ENCODE assay signal across 19 cellular contexts in genomic region chr11:19597876-19598275, GRCh38.
DNase-seq lines count a peak whose midpoint lies in the region; ATAC-seq and TF ChIP-seq lines count a peak whose summit lies in the region.
"Had no signal": no experiment of that assay in that cellular context is flagged by ENCODE, and none has a peak within 500 bp of the region (broad histone marks: within the 10 kb centered on the region; RNA-seq: fewer than 3 reads in every experiment).

No MANE protein-coding gene starts in this region.

- H3K79me2 ChIP-seq in H9 (ENCODE audit: insufficient read depth, low read length) (no peaks in the 10 kb centered on the region), SK-N-SH (ENCODE audit: insufficient read depth) (peaks cover 56% of the 10 kb centered on the region)

- no peak overlapping the region; the same call in 1 of the 2 replicates for H3K14ac ChIP-seq in H9 (ENCODE audit: insufficient read depth, low read length)

- H4K8ac ChIP-seq in H9 (replicated peaks; ENCODE audit: insufficient read length, low read depth, low read length), result no peak overlapping the region

- H3K79me1 ChIP-seq in H9 (ENCODE audit: insufficient read depth, low read depth, low read length, poor library complexity, severe bottlenecking), result no peaks in the 10 kb centered on the region

- CTCF ChIA-PET in SK-N-SH (lab: Yijun Ruan, JAX), result interaction anchor here (0.8 to 3.2 kb wide), 10 partner anchors 8 to 145 kb away, joined by 3 to 18 read pairs (median 4); no protein-coding TSS in a partner anchor
- CTCF ChIA-PET in CD8-positive, alpha-beta memory T cell (lab: Charles Lee), result no interaction called here

- H3K4me3 Mint-ChIP-seq in H9, result no peak overlapping the region
- H3K4me3 Mint-ChIP-seq in CD8-positive, alpha-beta memory T cell, result no peak overlapping the region
- H3K4me3 Mint-ChIP-seq: activated CD8-positive, alpha-beta T cell treated with anti-CD3 and anti-CD28 coated beads for 36 hours; naive thymus-derived CD8-positive, alpha-beta T cell had no signal

- no peak overlapping the region for H3K4me2 ChIP-seq in H9 (ENCODE audit: insufficient read depth, insufficient read length, low read length)
- H3K4me2 ChIP-seq in SK-N-SH, result peak overlapping the region; percentile 86

- H3K4me3 ChIP-seq in SK-N-SH (ENCODE audit: low read depth in 2 of 2, low read length in 1 of 2) (peak overlapping the region; percentile 42 to 61), lower lobe of right lung (no peak overlapping the region)
- no peak overlapping the region for H3K4me3 ChIP-seq in CD8-positive, alpha-beta memory T cell (ENCODE audit: low read length)
- H3K4me3 ChIP-seq: HAP-1, left lung, SK-N-MC had no signal

- TF ChIP-seq EP300 in SK-N-SH (IDR thresholded peaks at IDR 0.05; ENCODE audit: borderline replicate concordance in 1 of 2, low read depth in 1 of 2, low read length in 1 of 2), result peak in 1 of 2 experiments; percentile 44; a peak in 1 of 4 replicates

- no peak overlapping the region for H4K5ac ChIP-seq in H9 (ENCODE audit: insufficient read length, low read depth, low read length)

- peaks cover 10 to 13% of the 10 kb centered on the region in 2 experiments for H3K4me1 Mint-ChIP-seq in H9
- no peaks in the 10 kb centered on the region for H3K4me1 Mint-ChIP-seq in CD8-positive, alpha-beta memory T cell
- H3K4me1 Mint-ChIP-seq: naive thymus-derived CD8-positive, alpha-beta T cell had no signal

- no peaks in the 10 kb centered on the region for H3K27me3 ChIP-seq in H9 (ENCODE audit: insufficient read depth, low read length)
- no peaks in the 10 kb centered on the region for H3K27me3 ChIP-seq in SK-N-SH (ENCODE audit: insufficient read depth)
- no peaks in the 10 kb centered on the region for H3K27me3 ChIP-seq in lower lobe of right lung (ENCODE audit: low read depth)
- no peaks in the 10 kb centered on the region for H3K27me3 ChIP-seq in CD8-positive, alpha-beta memory T cell (ENCODE audit: insufficient read depth, low read length, poor library complexity, severe bottlenecking)
- H3K27me3 ChIP-seq: BE2C, left lung had no signal

- no peak for ATAC-seq in HG02642 (IDR thresholded peaks at IDR 0.05; ENCODE audit: poor library complexity, unreplicated experiment)
- ATAC-seq in lower lobe of right lung, result no peak
- ATAC-seq: activated CD8-positive, alpha-beta T cell treated with anti-CD3 and anti-CD28 coated beads for 36 hours; left lung; naive thymus-derived CD8-positive, alpha-beta T cell had no signal

- peaks cover 29% of the 10 kb centered on the region for H3F3A ChIP-seq in SK-N-SH (replicated peaks; ENCODE audit: insufficient read depth)

- POLR2A ChIA-PET in SK-N-SH (lab: Yijun Ruan, JAX), result interaction anchor here (1.0 to 2.0 kb wide), 4 partner anchors 10 to 145 kb away, joined by 3 to 9 read pairs (median 6); no protein-coding TSS in a partner anchor
- POLR2A ChIA-PET in CD8-positive, alpha-beta memory T cell (lab: Charles Lee), result no interaction called here

- H3K9me2 ChIP-seq in SK-N-SH, result no peaks in the 10 kb centered on the region

- TF ChIP-seq RAD21 in SK-N-SH (IDR thresholded peaks at IDR 0.05; ENCODE audit: low read length), result no peak

- DNase-seq in H9 (peak; percentile 39), SK-N-SH (peak; percentile 63), iris pigment epithelial cell (ENCODE audit: low read depth) (peak; percentile 18), substantia nigra (lab: John Stamatoyannopoulos, UW) (peak in 5 of 49 donors; percentile 11 to 45 (median 15)), CD1c-positive myeloid dendritic cell (ENCODE audit: extremely low spot score) (no peak), lower lobe of right lung (no peak)
- no peak for DNase-seq in CD8-positive, alpha-beta memory T cell
- DNase-seq: activated CD8-positive, alpha-beta T cell treated with anti-CD3 and anti-CD28 coated beads for 36 hours; activated effector memory CD4-positive, alpha-beta T cell treated with Interleukin-2 at 50 U/mL for 16 hours; BE2C; DMS 273 treated with DMSO at 0.1 percent for 48 hours; left lung; naive thymus-derived CD8-positive, alpha-beta T cell; NCI-H1694; NCI-H446 treated with DMSO at 0.1 percent for 48 hours; stimulated activated CD4-positive, alpha-beta T cell treated with anti-CD3 and anti-CD28 coated beads, Interleukin-4, amount 100 ng/mL, for 4 hours had no signal

- H3K27ac ChIP-seq in H9 (ENCODE audit: insufficient read length, low read depth, low read length) (no peak overlapping the region), SK-N-SH (ENCODE audit: low read depth in 2 of 2, low read length in 1 of 2) (peak overlapping the region; percentile 96 to 100), substantia nigra (ENCODE audit: low read depth, low read length, poor library complexity, severe bottlenecking) (peak overlapping the region; percentile 4), lower lobe of right lung (no peak overlapping the region)
- no peak overlapping the region for H3K27ac ChIP-seq in CD8-positive, alpha-beta memory T cell (ENCODE audit: low read depth, low read length)
- H3K27ac ChIP-seq: left lung, SK-N-MC had no signal

- no peak overlapping the region for H3K18ac ChIP-seq in H9 (ENCODE audit: insufficient read length, low read depth, low read length)

- no peaks in the 10 kb centered on the region; a peak in 2 of 5 replicates for H3K9me3 Mint-ChIP-seq in H9
- H3K9me3 Mint-ChIP-seq in CD8-positive, alpha-beta memory T cell, result no peaks in the 10 kb centered on the region
- H3K9me3 Mint-ChIP-seq: activated CD8-positive, alpha-beta T cell treated with anti-CD3 and anti-CD28 coated beads for 36 hours had no signal

- WGBS in H9 (ENCODE audit: extremely low coverage, insufficient read length, low lambda C conversion rate), result no CpG with 5 or more reads among the region's 5 CpGs
- WGBS in SK-N-SH (ENCODE audit: low lambda C conversion rate), result 40% methylated on average over 4 of the region's 5 CpGs

- H3K9me3 ChIP-seq in H9 (ENCODE audit: control insufficient read depth, low read depth, low read length), result no peaks in the 10 kb centered on the region
- H3K9me3 ChIP-seq in SK-N-SH, result no peaks in the 10 kb centered on the region
- H3K9me3 ChIP-seq in lower lobe of right lung, result no peaks in the 10 kb centered on the region
- no peaks in the 10 kb centered on the region for H3K9me3 ChIP-seq in CD8-positive, alpha-beta memory T cell (ENCODE audit: low read length)
- H3K9me3 ChIP-seq: BE2C, HAP-1, left lung had no signal

- H3K23me2 ChIP-seq in H9 (ENCODE audit: insufficient read length, low read depth, low read length, poor library complexity, severe bottlenecking), result no peaks in the 10 kb centered on the region

- no peak overlapping the region for H2BK120ac ChIP-seq in H9 (ENCODE audit: low read depth, low read length, poor library complexity, severe bottlenecking)

- no peak overlapping the region for H2BK15ac ChIP-seq in H9 (ENCODE audit: low read depth, low read length)

- no peak overlapping the region for H3K23ac ChIP-seq in H9 (ENCODE audit: insufficient read length, low read depth, low read length)

- no peak overlapping the region for H3K27ac Mint-ChIP-seq in H9
- H3K27ac Mint-ChIP-seq in CD8-positive, alpha-beta memory T cell, result no peak overlapping the region
- H3K27ac Mint-ChIP-seq: activated CD8-positive, alpha-beta T cell treated with anti-CD3 and anti-CD28 coated beads for 36 hours; naive thymus-derived CD8-positive, alpha-beta T cell had no signal

- H3K4me1 ChIP-seq in H9 (ENCODE audit: insufficient read depth, low read length) (no peaks in the 10 kb centered on the region), SK-N-SH (ENCODE audit: control insufficient read depth in 1 of 2, insufficient read depth in 2 of 2, low read depth in 1 of 2, low read length in 1 of 2) (peaks cover 10 to 58% of the 10 kb centered on the region in 2 experiments), lower lobe of right lung (peaks cover 4% of the 10 kb centered on the region)
- H3K4me1 ChIP-seq in CD8-positive, alpha-beta memory T cell (ENCODE audit: insufficient read depth, low read length), result no peaks in the 10 kb centered on the region
- H3K4me1 ChIP-seq: HAP-1 had no signal

- H4K91ac ChIP-seq in H9 (ENCODE audit: insufficient read length, low read depth, low read length), result no peak overlapping the region

- H3K56ac ChIP-seq in H9 (ENCODE audit: insufficient read length, low read depth, low read length), result no peak overlapping the region

- H3T11ph ChIP-seq in H9 (ENCODE audit: low read length), result no peak overlapping the region

- TF ChIP-seq CTCF in H9 (conservative IDR thresholded peaks at IDR 0.05) (no peak), SK-N-SH (IDR thresholded peaks at IDR 0.05) (no peak), lower lobe of right lung (IDR thresholded peaks at IDR 0.05) (no peak)

- H2BK5ac ChIP-seq in H9 (ENCODE audit: insufficient read length, low read length), result no peak overlapping the region

- H3K36me3 ChIP-seq in SK-N-SH (replicated peaks in 1 of 2; ENCODE audit: control insufficient read depth in 1 of 2, insufficient read depth in 2 of 2, low read length in 1 of 2) (peaks cover 0 to 6% of the 10 kb centered on the region in 2 experiments), lower lobe of right lung (no peaks in the 10 kb centered on the region)
- no peaks in the 10 kb centered on the region for H3K36me3 ChIP-seq in CD8-positive, alpha-beta memory T cell (ENCODE audit: insufficient read depth, low read length)
- H3K36me3 ChIP-seq: BE2C, HAP-1, left lung had no signal

- no peak overlapping the region for H2BK20ac ChIP-seq in H9 (ENCODE audit: low read depth, low read length, poor library complexity, severe bottlenecking)

- H2AFZ ChIP-seq in H9 (ENCODE audit: low read length) (no peak overlapping the region), SK-N-SH (ENCODE audit: low read depth) (no peak overlapping the region)

- no peak overlapping the region for H2AK5ac ChIP-seq in H9 (ENCODE audit: insufficient read length, low read length)

- H4K20me1 ChIP-seq in H9 (ENCODE audit: control insufficient read depth, insufficient read depth, insufficient read length), result no peaks in the 10 kb centered on the region
- H4K20me1 ChIP-seq in SK-N-SH (ENCODE audit: insufficient read depth), result peaks cover 11% of the 10 kb centered on the region; the same call in 1 of the 2 replicates

- H3K9ac ChIP-seq in H9 (ENCODE audit: extremely low read depth, insufficient read length, low read length), result no peak overlapping the region
- H3K9ac ChIP-seq in SK-N-SH, result peak overlapping the region; percentile 73

- H3K4ac ChIP-seq in H9 (ENCODE audit: low read depth, low read length), result no peak overlapping the region

- no peak overlapping the region for H2BK12ac ChIP-seq in H9 (ENCODE audit: insufficient read length, low read depth, low read length)

- H3K36me3 Mint-ChIP-seq in H9 (ENCODE audit: insufficient read depth in 1 of 3, low read depth in 3 of 3), result no peaks in the 10 kb centered on the region
- no peaks in the 10 kb centered on the region for H3K36me3 Mint-ChIP-seq in CD8-positive, alpha-beta memory T cell
- H3K36me3 Mint-ChIP-seq: naive thymus-derived CD8-positive, alpha-beta T cell had no signal

- intact Hi-C loops in lower lobe of right lung (cut with DNase I), result no loop called here

- H3K27me3 Mint-ChIP-seq in H9 (ENCODE audit: low read depth), result peaks cover 11% of the 10 kb centered on the region
- H3K27me3 Mint-ChIP-seq in CD8-positive, alpha-beta memory T cell, result peaks cover 10 to 34% of the 10 kb centered on the region in 2 donors

TF ChIP-seq in SK-N-SH, 30 proteins besides CTCF, POLR2A, EP300 and RAD21 (continues in another document):
- TF ChIP-seq MEF2A (IDR thresholded peaks at IDR 0.05; ENCODE audit: borderline replicate concordance, low read depth), result no peak
- no peak for TF ChIP-seq GATA2 (CRISPR knock-in tag; IDR thresholded peaks at IDR 0.05)
- no peak for TF ChIP-seq RCOR1 (IDR thresholded peaks at IDR 0.05; ENCODE audit: low read length)

Comparison
In these comparisons a context has a peak if more than half of its experiments do, and no peak if none do; other contexts are left out.
1. DNase-seq: peak in H9 (single experiment), SK-N-SH (single experiment) and iris pigment epithelial cell (single experiment); none in CD1c-positive myeloid dendritic cell (single experiment), lower lobe of right lung (single experiment) and CD8-positive, alpha-beta memory T cell (0 of 5).
2. H3K27ac ChIP-seq: peak in SK-N-SH (2 of 2) and substantia nigra (single experiment); none in H9 (single experiment), lower lobe of right lung (single experiment) and CD8-positive, alpha-beta memory T cell (single experiment).
3. H3K4me3 ChIP-seq: peak in SK-N-SH (2 of 2); none in lower lobe of right lung (single experiment) and CD8-positive, alpha-beta memory T cell (single experiment).